ENCODE assay signal across 8 cellular contexts in the genomic region with DNA sequence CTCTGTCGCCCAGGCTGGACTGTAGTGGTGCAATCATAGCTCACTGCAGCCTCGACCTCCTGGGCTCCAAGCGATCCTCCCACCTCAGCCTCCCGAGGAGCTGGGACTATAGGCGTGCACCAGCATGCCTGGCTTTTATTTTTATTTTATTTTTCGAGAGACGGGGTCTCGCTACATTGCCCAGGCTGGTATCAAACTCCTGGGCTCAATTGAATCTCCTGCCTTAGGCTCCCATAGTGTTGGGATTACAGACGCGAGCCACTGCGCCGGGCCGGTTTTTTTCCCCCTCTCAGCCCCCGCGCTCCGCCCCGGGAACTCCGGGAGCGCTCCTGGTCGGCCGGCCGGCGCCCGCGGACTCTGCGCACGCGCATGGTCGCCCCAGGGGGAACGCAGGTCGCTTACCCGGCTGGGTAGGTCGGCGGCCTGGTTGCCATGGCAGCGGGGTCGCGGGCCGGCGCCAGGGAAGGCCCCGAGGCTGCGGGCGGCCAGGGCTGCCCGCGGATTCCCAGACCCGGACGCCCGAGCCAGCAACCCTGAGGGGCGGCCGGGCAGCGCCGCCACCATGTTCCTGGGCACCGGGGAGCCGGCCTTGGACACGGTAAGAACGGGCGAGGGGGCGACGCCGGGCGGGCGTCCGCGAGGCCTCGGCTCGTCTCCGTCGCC. TPM values are rescaled to one million over a fixed set of nuclear protein-coding genes. Genes with fewer than 3 reads are reported as not detected.
DNase-seq lines count a peak whose midpoint lies in the region; ATAC-seq, FAIRE-seq and TF ChIP-seq lines count a peak whose summit lies in the region.

A gene with protein sequence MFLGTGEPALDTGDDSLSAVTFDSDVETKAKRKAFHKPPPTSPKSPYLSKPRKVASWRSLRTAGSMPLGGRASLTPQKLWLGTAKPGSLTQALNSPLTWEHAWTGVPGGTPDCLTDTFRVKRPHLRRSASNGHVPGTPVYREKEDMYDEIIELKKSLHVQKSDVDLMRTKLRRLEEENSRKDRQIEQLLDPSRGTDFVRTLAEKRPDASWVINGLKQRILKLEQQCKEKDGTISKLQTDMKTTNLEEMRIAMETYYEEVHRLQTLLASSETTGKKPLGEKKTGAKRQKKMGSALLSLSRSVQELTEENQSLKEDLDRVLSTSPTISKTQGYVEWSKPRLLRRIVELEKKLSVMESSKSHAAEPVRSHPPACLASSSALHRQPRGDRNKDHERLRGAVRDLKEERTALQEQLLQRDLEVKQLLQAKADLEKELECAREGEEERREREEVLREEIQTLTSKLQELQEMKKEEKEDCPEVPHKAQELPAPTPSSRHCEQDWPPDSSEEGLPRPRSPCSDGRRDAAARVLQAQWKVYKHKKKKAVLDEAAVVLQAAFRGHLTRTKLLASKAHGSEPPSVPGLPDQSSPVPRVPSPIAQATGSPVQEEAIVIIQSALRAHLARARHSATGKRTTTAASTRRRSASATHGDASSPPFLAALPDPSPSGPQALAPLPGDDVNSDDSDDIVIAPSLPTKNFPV (plus strand): TSS at position 360 of the 663 bp plus-strand sequence. CDS start 203 bp downstream, at position 563.

- POLR2A ChIA-PET in activated CD4-positive, alpha-beta memory T cell treated with anti-CD3 and anti-CD28 coated beads, Interleukin-2, amount 10 ng/mL, durations not matched to agents 7 days and 5 days (lab: Charles Lee) = interaction anchor here (1.0 to 2.0 kb wide), 7 partner anchors 13 to 87 kb away, joined by 3 to 10 read pairs (median 4); no protein-coding TSS in a partner anchor

- H3K4me3 Mint-ChIP-seq in activated CD4-positive, alpha-beta memory T cell treated with anti-CD3 and anti-CD28 coated beads, Interleukin-2, amount 10 ng/mL, durations not matched to agents 7 days and 5 days = peak within 1 kb of the TSS; percentile 76

- TF ChIP-seq CTCF in right lobe of liver (IDR thresholded peaks at IDR 0.05) = no peak

- peaks cover 5% of the 10 kb centered on the region for H3K36me3 Mint-ChIP-seq in activated CD4-positive, alpha-beta memory T cell treated with anti-CD3 and anti-CD28 coated beads, Interleukin-2, amount 10 ng/mL, durations not matched to agents 7 days and 5 days (ENCODE audit: low read depth)

- peaks cover 16 to 35% of the 10 kb centered on the region in 2 donors for H3K4me1 ChIP-seq in duodenal mucosa (ENCODE audit: control insufficient read depth in 1 of 2, insufficient read depth in 2 of 2, low read length in 2 of 2)
- H3K4me1 ChIP-seq in right lobe of liver = peaks cover 0 to 21% (median 4%) of the 10 kb centered on the region in 4 donors

- peaks cover 40% of the 10 kb centered on the region for H3K4me1 Mint-ChIP-seq in activated CD4-positive, alpha-beta memory T cell treated with anti-CD3 and anti-CD28 coated beads, Interleukin-2, amount 10 ng/mL, durations not matched to agents 7 days and 5 days

- peak within 1 kb of the TSS; percentile 67 for H3K27ac ChIP-seq in duodenal mucosa (ENCODE audit: low read depth, low read length)
- H3K27ac ChIP-seq in right lobe of liver = peak within 1 kb of the TSS in 2 of 3 donors; percentile 33 to 62

- H3K27me3 ChIP-seq in duodenal mucosa (ENCODE audit: control insufficient read depth in 1 of 2, insufficient read depth in 2 of 2, low read length in 2 of 2) = no peaks in the 10 kb centered on the region
- no peaks in the 10 kb centered on the region for H3K27me3 ChIP-seq in right lobe of liver

- intact Hi-C loops in right lobe of liver (cut with DNase I) = no loop called here

- H3K9me3 Mint-ChIP-seq in activated CD4-positive, alpha-beta memory T cell treated with anti-CD3 and anti-CD28 coated beads, Interleukin-2, amount 10 ng/mL, durations not matched to agents 7 days and 5 days = no peaks in the 10 kb centered on the region

- 5% methylated on average over 14 of the region's 67 CpGs for WGBS in right lobe of liver (ENCODE audit: insufficient coverage, low coverage, low lambda C conversion rate, missing lambda C conversion rate)

- peak; percentile 42 for TF ChIP-seq POLR2A in right lobe of liver (IDR thresholded peaks at IDR 0.05)

- H3K36me3 ChIP-seq in duodenal mucosa (ENCODE audit: control insufficient read depth in 1 of 2, insufficient read depth in 2 of 2, low read length in 2 of 2) = no peaks in the 10 kb centered on the region
- no peaks in the 10 kb centered on the region for H3K36me3 ChIP-seq in right lobe of liver

- peaks cover 2% of the 10 kb centered on the region for H3K27me3 Mint-ChIP-seq in activated CD4-positive, alpha-beta memory T cell treated with anti-CD3 and anti-CD28 coated beads, Interleukin-2, amount 10 ng/mL, durations not matched to agents 7 days and 5 days

- no peaks in the 10 kb centered on the region for H3K9me3 ChIP-seq in duodenal mucosa (ENCODE audit: control insufficient read depth in 1 of 2, low read length in 2 of 2)
- no peaks in the 10 kb centered on the region for H3K9me3 ChIP-seq in right lobe of liver

- H3K4me3 ChIP-seq in duodenal mucosa (ENCODE audit: low read depth in 1 of 2, low read length in 2 of 2) (peak within 1 kb of the TSS; percentile 71 to 85), right lobe of liver (peak within 1 kb of the TSS; percentile 79 to 98 (median 90))

- CTCF ChIA-PET in activated CD4-positive, alpha-beta memory T cell treated with anti-CD3 and anti-CD28 coated beads, Interleukin-2, amount 10 ng/mL, durations not matched to agents 7 days and 5 days (lab: Charles Lee) = interaction anchor here (1.1 to 1.4 kb wide), 2 partner anchors 48 to 151 kb away, joined by 3 to 7 read pairs; no protein-coding TSS in a partner anchor

- ATAC-seq in HG03460 (IDR thresholded peaks at IDR 0.05; ENCODE audit: unreplicated experiment) (peak; percentile 46), right lobe of liver (peak; percentile 76 to 84 (median 80))

- peak within 1 kb of the TSS; percentile 49 for H3K27ac Mint-ChIP-seq in activated CD4-positive, alpha-beta memory T cell treated with anti-CD3 and anti-CD28 coated beads, Interleukin-2, amount 10 ng/mL, durations not matched to agents 7 days and 5 days

- peak within 1 kb of the TSS; percentile 64 to 66 for H3K9ac ChIP-seq in duodenal mucosa (ENCODE audit: low read depth in 1 of 2, low read length in 2 of 2)

- DNase-seq in AML-193 (lab: John Stamatoyannopoulos, UW) (peak; percentile 64 to 81), GM19239 (ENCODE audit: insufficient read length, low spot score) (peak; percentile 86), NCI-H82 treated with DMSO at 0.1 percent for 48 hours (lab: John Stamatoyannopoulos, UW; ENCODE audit: unreplicated experiment) (peak; percentile 59), right lobe of liver (peak; percentile 97 to 98 (median 97))
- DNase-seq in activated CD4-positive, alpha-beta memory T cell treated with anti-CD3 and anti-CD28 coated beads, Interleukin-2, amount 10 ng/mL, durations not matched to agents 7 days and 5 days = peak; percentile 93
- DNase-seq in stimulated activated CD4-positive, alpha-beta T cell treated with anti-CD3 and anti-CD28 coated beads, Interleukin-4, amount 100 ng/mL, for 24 hours = peak; percentile 91

- peak; percentile 58 for FAIRE-seq in GM19239 (lab: Jason Lieb, UNC)

RNA-seq across cellular contexts. Expression of the gene that starts here (rescaled TPM):
- total RNA-seq in activated CD4-positive, alpha-beta memory T cell treated with anti-CD3 and anti-CD28 coated beads, Interleukin-2, amount 10 ng/mL, durations not matched to agents 7 days and 5 days = 10 to 100 TPM; 12.7 to 14.0 TPM
- 1 to 10 TPM; 3.7 to 7.0 (median 4.0) TPM for total RNA-seq in right lobe of liver

Comparison
In these comparisons a context has a peak if more than half of its experiments do, and no peak if none do; other contexts are left out.
1. Peak in every context shown above with its lines: DNase-seq, ATAC-seq, H3K4me3 ChIP-seq and H3K27ac ChIP-seq.